ENCODE assay signal across 8 cellular contexts in genomic region chr2:27720004-27720551, GRCh38. TPM values are rescaled to one million over a fixed set of nuclear protein-coding genes. Genes with fewer than 3 reads are reported as not detected.
DNase-seq lines count a peak whose midpoint lies in the region; ATAC-seq, FAIRE-seq and TF ChIP-seq lines count a peak whose summit lies in the region.

No MANE protein-coding gene starts in this region.

- FAIRE-seq in HTR-8/SVneo (lab: Jason Lieb, UNC), result peak; percentile 74

- H3K4me3 Mint-ChIP-seq in activated T-cell treated with anti-CD3 and anti-CD28 coated beads, Interleukin-2, amount 50 U/mL, for 4 hours, result no peak overlapping the region

- H3K4me3 ChIP-seq in ACC112 (ENCODE audit: low read depth, low read length) (no peak overlapping the region), stomach (no peak overlapping the region), sigmoid colon (no peak overlapping the region)

- H3K27ac ChIP-seq in ACC112 (ENCODE audit: low read depth, low read length), result peak overlapping the region; percentile 69
- H3K27ac ChIP-seq in stomach, result peak overlapping the region in 1 of 5 donors; percentile 29
- H3K27ac ChIP-seq in sigmoid colon, result peak overlapping the region in 1 of 4 donors; percentile 44

- H3K4me1 Mint-ChIP-seq in activated T-cell treated with anti-CD3 and anti-CD28 coated beads, Interleukin-2, amount 50 U/mL, for 4 hours (ENCODE audit: low read depth), result peaks cover 28% of the 10 kb centered on the region

- H3K79me2 ChIP-seq in ACC112 (ENCODE audit: control insufficient read depth, insufficient read depth, low read length, unreplicated experiment), result no peaks in the 10 kb centered on the region

- ATAC-seq in activated T-cell treated with anti-CD3 and anti-CD28 coated beads, Interleukin-2, amount 50 U/mL, for 4 hours, result peak; percentile 93 to 96
- no peak for ATAC-seq in GM18505 (IDR thresholded peaks at IDR 0.05; ENCODE audit: unreplicated experiment)

- H3K36me3 ChIP-seq in ACC112 (ENCODE audit: insufficient read depth, low read length) (no peaks in the 10 kb centered on the region), stomach (no peaks in the 10 kb centered on the region), sigmoid colon (no peaks in the 10 kb centered on the region)

- H3K27me3 ChIP-seq in ACC112 (ENCODE audit: insufficient read depth, low read length) (no peaks in the 10 kb centered on the region), stomach (peaks cover 0 to 17% (median 3%) of the 10 kb centered on the region in 3 donors), sigmoid colon (no peaks in the 10 kb centered on the region)

- TF ChIP-seq EP300 in stomach (IDR thresholded peaks at IDR 0.05) (no peak), sigmoid colon (IDR thresholded peaks at IDR 0.05) (no peak)

- TF ChIP-seq CTCF in stomach (IDR thresholded peaks at IDR 0.05) (no peak), sigmoid colon (IDR thresholded peaks at IDR 0.05) (no peak)

- peaks cover 7% of the 10 kb centered on the region for H3K27me3 Mint-ChIP-seq in activated T-cell treated with anti-CD3 and anti-CD28 coated beads, Interleukin-2, amount 50 U/mL, for 4 hours (ENCODE audit: low read depth)

- DNase-seq in HTR-8/SVneo (ENCODE audit: insufficient read length, low spot score) (peak; percentile 93), kidney glomerular epithelial cell (lab: John Stamatoyannopoulos, UW) (peak; percentile 97), stomach (peak; percentile 51), NCI-H1694 (lab: John Stamatoyannopoulos, UW) (no peak), sigmoid colon (no peak)
- peak; percentile 52 for DNase-seq in activated T-cell treated with anti-CD3 and anti-CD28 coated beads, Interleukin-2, amount 50 U/mL, for 4 hours

- no peaks in the 10 kb centered on the region for H3K36me3 Mint-ChIP-seq in activated T-cell treated with anti-CD3 and anti-CD28 coated beads, Interleukin-2, amount 50 U/mL, for 4 hours (ENCODE audit: insufficient read depth)

- no peak overlapping the region for H2AFZ ChIP-seq in ACC112 (ENCODE audit: low read length, unreplicated experiment)

- intact Hi-C loops in stomach (cut with DNase I; ENCODE audit: low total_unique reads) (no loop called here), sigmoid colon (cut with DNase I) (loop anchor here (5.0 kb wide), 2 partner anchors 57 to 677 kb away; no protein-coding TSS in a partner anchor)

- TF ChIP-seq POLR2A in stomach (IDR thresholded peaks at IDR 0.05), result no peak
- no peak for TF ChIP-seq POLR2A in GM18505 (IDR thresholded peaks at IDR 0.05; ENCODE audit: borderline replicate concordance, extremely low read depth, insufficient read depth, insufficient read length)
- no peak for TF ChIP-seq POLR2A in sigmoid colon (IDR thresholded peaks at IDR 0.05)

- no peaks in the 10 kb centered on the region for H3K9me3 Mint-ChIP-seq in activated T-cell treated with anti-CD3 and anti-CD28 coated beads, Interleukin-2, amount 50 U/mL, for 4 hours

- 31 to 48% (median 42%) methylated on average over 4 to 7 of the region's 7 CpGs for whole genome bisulfite sequencing in stomach, 5 donors
- WGBS in sigmoid colon, 2 donors, result 50 to 51% methylated on average over 7 of the region's 7 CpGs

- H3K4me1 ChIP-seq in ACC112 (ENCODE audit: control insufficient read depth, insufficient read depth, low read length, unreplicated experiment) (peaks cover 42% of the 10 kb centered on the region), stomach (peaks cover 16 to 41% (median 23%) of the 10 kb centered on the region in 4 donors), sigmoid colon (peaks cover 0 to 34% (median 27%) of the 10 kb centered on the region in 4 donors)

- H3K9me3 ChIP-seq in stomach (no peaks in the 10 kb centered on the region), sigmoid colon (no peaks in the 10 kb centered on the region)

RNA-seq across cellular contexts. Expression of gene MRPL33, which starts 51.4 kb away (rescaled TPM):
- total RNA-seq in activated T-cell treated with anti-CD3 and anti-CD28 coated beads, Interleukin-2, amount 50 U/mL, for 4 hours, result 10 to 100 TPM; 67.9 to 84.5 (median 68.4) TPM
- total RNA-seq in stomach (100 to 1,000 TPM in 2 of 5 donors, 10 to 100 TPM in 2, 1 to 10 TPM in 1; 8.2 to 226 (median 25.5) TPM), sigmoid colon (100 to 1,000 TPM; 178 to 324 (median 239) TPM)
- polyA plus RNA-seq in stomach (100 to 1,000 TPM; 149 to 268 (median 193) TPM), sigmoid colon (100 to 1,000 TPM; 110 to 208 (median 152) TPM)

RNA-seq across cellular contexts. Expression of gene SLC4A1AP, which starts 56.4 kb away (rescaled TPM):
- total RNA-seq in activated T-cell treated with anti-CD3 and anti-CD28 coated beads, Interleukin-2, amount 50 U/mL, for 4 hours, result 10 to 100 TPM; 32.7 to 37.5 (median 32.7) TPM
- total RNA-seq in stomach, result 10 to 100 TPM; 25.7 to 58.9 (median 30.6) TPM
- polyA plus RNA-seq in stomach, result 10 to 100 TPM; 11.2 to 12.2 (median 11.9) TPM
- total RNA-seq in sigmoid colon, result 10 to 100 TPM; 16.0 to 21.4 (median 18.6) TPM
- polyA plus RNA-seq in sigmoid colon, result 10 to 100 TPM; 10.2 to 15.7 (median 11.3) TPM

RNA-seq across cellular contexts. Expression of gene SUPT7L, which starts 56.7 kb away (rescaled TPM):
- total RNA-seq in activated T-cell treated with anti-CD3 and anti-CD28 coated beads, Interleukin-2, amount 50 U/mL, for 4 hours, result 10 to 100 TPM; 23.6 to 31.4 (median 28.1) TPM
- total RNA-seq in stomach (10 to 100 TPM; 18.2 to 50.9 (median 29.6) TPM), sigmoid colon (10 to 100 TPM; 19.0 to 27.1 (median 22.5) TPM)
- polyA plus RNA-seq in stomach (10 to 100 TPM; 10.1 to 22.0 (median 13.2) TPM), sigmoid colon (10 to 100 TPM in 1 of 3 donors, 1 to 10 TPM in 2; 7.2 to 22.8 (median 8.4) TPM)

Comparison
In these comparisons a context has a peak if more than half of its experiments do, and no peak if none do; other contexts are left out.
1. DNase-seq: peak in HTR-8/SVneo (single experiment), activated T-cell treated with anti-CD3 and anti-CD28 coated beads, Interleukin-2, amount 50 U/mL, for 4 hours (single experiment), kidney glomerular epithelial cell (single experiment) and stomach (single experiment); none in NCI-H1694 (single experiment) and sigmoid colon (single experiment).